In genomic region chr9:9912459-9912858, GRCh38 we compare ENCODE assay signal across 12 cellular contexts.
DNase-seq lines count a peak whose midpoint lies in the region; ATAC-seq, FAIRE-seq and TF ChIP-seq lines count a peak whose summit lies in the region.
"Had no signal": no experiment of that assay in that cellular context is flagged by ENCODE, and none has a peak within 500 bp of the region (broad histone marks: within the 10 kb centered on the region; RNA-seq: fewer than 3 reads in every experiment).

No MANE protein-coding gene starts in this region.

- TF ChIP-seq CTCF in 22Rv1 (IDR thresholded peaks at IDR 0.05) = peak; percentile 74
- peak; percentile 21; the same call in 1 of the 2 replicates for TF ChIP-seq CTCF in GM12874 (IDR thresholded peaks at IDR 0.05; ENCODE audit: insufficient read depth, low read depth, low read length)
- TF ChIP-seq CTCF in astrocyte (IDR thresholded peaks at IDR 0.05; ENCODE audit: insufficient read depth, low read depth, low read length) = peak; percentile 37

- H3K27me3 Mint-ChIP-seq in astrocyte (ENCODE audit: low read depth, unreplicated experiment) = no peaks in the 10 kb centered on the region

- no peak overlapping the region for H3K4me3 Mint-ChIP-seq in astrocyte (ENCODE audit: unreplicated experiment)
- H3K4me3 Mint-ChIP-seq: naive thymus-derived CD8-positive, alpha-beta T cell; T-helper 1 cell treated with Interleukin-12 subunit alpha and Interleukin-12 subunit beta and Interleukin-4 antibody, amounts not matched to agents 30 μg/mL and 1 μg/mL, for 36 hours had no signal

- H3K27ac Mint-ChIP-seq in astrocyte (ENCODE audit: unreplicated experiment) = peak overlapping the region; percentile 19
- H3K27ac Mint-ChIP-seq: naive thymus-derived CD8-positive, alpha-beta T cell; T-helper 1 cell treated with Interleukin-12 subunit alpha and Interleukin-12 subunit beta and Interleukin-4 antibody, amounts not matched to agents 30 μg/mL and 1 μg/mL, for 36 hours had no signal

- no peaks in the 10 kb centered on the region for H3K79me2 ChIP-seq in astrocyte (ENCODE audit: insufficient read depth, low read length)

- H2AFZ ChIP-seq in astrocyte (ENCODE audit: low read depth, low read length) = no peak overlapping the region

- FAIRE-seq in astrocyte (lab: Jason Lieb, UNC) = no peak
- FAIRE-seq: HTR-8/SVneo had no signal

- H3K4me2 ChIP-seq in astrocyte (ENCODE audit: low read length) = no peak overlapping the region

- H3K4me3 ChIP-seq in astrocyte (ENCODE audit: insufficient read depth, low read depth, low read length) (no peak overlapping the region), aorta (ENCODE audit: low read length in 2 of 2) (no peak overlapping the region)

- no peaks in the 10 kb centered on the region for H3K36me3 ChIP-seq in astrocyte (ENCODE audit: insufficient read depth, low read length)
- H3K36me3 ChIP-seq in aorta (ENCODE audit: control insufficient read depth in 1 of 2, insufficient read depth in 2 of 2, low read length in 1 of 2) = no peaks in the 10 kb centered on the region

- H3K9me3 ChIP-seq in astrocyte (ENCODE audit: insufficient read depth, low read depth, low read length) = no peaks in the 10 kb centered on the region
- no peaks in the 10 kb centered on the region for H3K9me3 ChIP-seq in aorta (ENCODE audit: control insufficient read depth, low read length)

- intact Hi-C loops in aorta (cut with DNase I) = no loop called here

- 10% methylated on average over 2 of the region's 2 CpGs for WGBS in aorta, 2 donors

- H3K9ac ChIP-seq in astrocyte (ENCODE audit: low read length) = no peak overlapping the region

- H4K20me1 ChIP-seq in astrocyte (ENCODE audit: insufficient read depth, low read length) = no peaks in the 10 kb centered on the region

- H3K4me1 Mint-ChIP-seq in astrocyte (ENCODE audit: low read depth, unreplicated experiment) = no peaks in the 10 kb centered on the region

- H3K27me3 ChIP-seq in astrocyte (ENCODE audit: insufficient read depth, low read length) = no peaks in the 10 kb centered on the region
- H3K27me3 ChIP-seq in aorta (ENCODE audit: control insufficient read depth in 1 of 2, insufficient read depth in 2 of 2, low read length in 1 of 2) = no peaks in the 10 kb centered on the region

- H3K36me3 Mint-ChIP-seq in astrocyte (ENCODE audit: low read depth, unreplicated experiment) = no peaks in the 10 kb centered on the region
- H3K36me3 Mint-ChIP-seq: naive thymus-derived CD8-positive, alpha-beta T cell had no signal

- H3K4me1 ChIP-seq in astrocyte (ENCODE audit: insufficient read depth, low read length) = no peaks in the 10 kb centered on the region
- H3K4me1 ChIP-seq in aorta (ENCODE audit: control insufficient read depth in 1 of 2, insufficient read depth in 2 of 2, low read length in 2 of 2) = no peaks in the 10 kb centered on the region

- H3K27ac ChIP-seq in 22Rv1 (no peak overlapping the region), astrocyte (ENCODE audit: low read depth, low read length) (no peak overlapping the region), aorta (ENCODE audit: low read depth in 1 of 2, low read length in 2 of 2) (no peak overlapping the region)

- DNase-seq in NAMALWA (ENCODE audit: low spot score) (peak; percentile 61), astrocyte (ENCODE audit: low read depth) (no peak), aorta (no peak)
- DNase-seq: activated naive CD4-positive, alpha-beta T cell treated with Interleukin-2 at 50 U/mL for 16 hours; naive thymus-derived CD8-positive, alpha-beta T cell had no signal

- ATAC-seq in HG02852 (IDR thresholded peaks at IDR 0.05; ENCODE audit: unreplicated experiment) (no peak), aorta (ENCODE audit: low FRiP score) (no peak), GM21381 (IDR thresholded peaks at IDR 0.05; ENCODE audit: unreplicated experiment) (no peak), GM21360 (IDR thresholded peaks at IDR 0.05; ENCODE audit: unreplicated experiment) (no peak)
- ATAC-seq: naive thymus-derived CD8-positive, alpha-beta T cell had no signal

- peaks cover 4% of the 10 kb centered on the region for H3K9me3 Mint-ChIP-seq in astrocyte (ENCODE audit: unreplicated experiment)

Comparison
In these comparisons a context has a peak if more than half of its experiments do, and no peak if none do; other contexts are left out.
1. CTCF ChIP-seq: peak in every context shown above with its lines; median percentile 74 in 22Rv1; 37 in astrocyte; 21 in GM12874.